Comparison of ENCODE assay signal across 8 cellular contexts in genomic region chr19:1274852-1275259, GRCh38. TPM values are rescaled to one million over a fixed set of nuclear protein-coding genes. Genes with fewer than 3 reads are reported as not detected.
A peak's percentile ranks its signal among the peaks of the same experiment; 100 is the strongest.
DNase-seq lines count a peak whose midpoint lies in the region; ATAC-seq, FAIRE-seq and TF ChIP-seq lines count a peak whose summit lies in the region.

No MANE protein-coding gene starts in this region.

- H3K36me3 ChIP-seq in HepG2 (replicated peaks in 1 of 2; ENCODE audit: control insufficient read depth in 1 of 2, insufficient read depth in 2 of 2, low read length in 2 of 2) (peaks cover 21 to 55% of the 10 kb centered on the region in 2 experiments), tibial nerve (peaks cover 6 to 70% (median 38%) of the 10 kb centered on the region in 3 donors)

- H3K4me1 ChIP-seq in HepG2 (ENCODE audit: insufficient read depth, low read length) (peaks cover 64% of the 10 kb centered on the region), tibial nerve (peaks cover 8 to 67% (median 59%) of the 10 kb centered on the region in 4 donors)

- POLR2A ChIA-PET in HepG2 (lab: Yijun Ruan, JAX): interaction anchor here (0.5 to 4.2 kb wide), 17 partner anchors 9 to 284 kb away, joined by 3 to 41 read pairs (median 4); a partner anchor contains a TSS

- H3K27ac ChIP-seq in HepG2 (ENCODE audit: extremely low read length, insufficient read depth, low read length) (peak overlapping the region; percentile 100), tibial nerve (peak overlapping the region; percentile 89 to 99 (median 95))

- CTCF ChIA-PET in HepG2 (lab: Yijun Ruan, JAX; ENCODE audit: low intra/inter-chr PET ratio, low total read pairs): no interaction called here

- H3K4me3 Mint-ChIP-seq in activated naive CD4-positive, alpha-beta T cell treated with anti-CD3 and anti-CD28 coated beads, Interleukin-2, amount 50 U/mL, for 24 hours: peak overlapping the region; percentile 74

- peaks cover 32% of the 10 kb centered on the region for H3K79me2 ChIP-seq in HepG2 (ENCODE audit: insufficient read depth, low read length)

- TF ChIP-seq EP300 in HepG2 (IDR thresholded peaks at IDR 0.05; ENCODE audit: low read depth in 2 of 2, low read length in 2 of 2) (no peak), HepG2 (CRISPR knock-in tag; IDR thresholded peaks at IDR 0.05; ENCODE audit: borderline replicate concordance) (no peak), tibial nerve (IDR thresholded peaks at IDR 0.05) (no peak)

- TF ChIP-seq POLR2A in HepG2 (IDR thresholded peaks at IDR 0.05; ENCODE audit: insufficient read depth in 1 of 2, low read depth in 2 of 2, low read length in 2 of 2): no peak
- TF ChIP-seq POLR2A in tibial nerve (IDR thresholded peaks at IDR 0.05): no peak

- TF ChIP-seq RAD21 in HepG2 (CRISPR knock-in tag; IDR thresholded peaks at IDR 0.05): no peak

- H3K36me3 Mint-ChIP-seq in activated naive CD4-positive, alpha-beta T cell treated with anti-CD3 and anti-CD28 coated beads, Interleukin-2, amount 50 U/mL, for 24 hours: peaks cover 30% of the 10 kb centered on the region

- H3K9me3 ChIP-seq in HepG2 (ENCODE audit: low read length) (no peaks in the 10 kb centered on the region), tibial nerve (no peaks in the 10 kb centered on the region)

- H3K4me3 ChIP-seq in astrocyte of the spinal cord (ENCODE audit: low read depth, low read length): peak overlapping the region; percentile 39
- peak overlapping the region; percentile 24 to 85 (median 51); a peak in 3 of 6 replicates for H3K4me3 ChIP-seq in HepG2 (replicated peaks in 1 of 3; ENCODE audit: insufficient read depth in 1 of 3, low read depth in 2 of 3, low read length in 3 of 3)
- peak overlapping the region; percentile 50 to 71 (median 64) for H3K4me3 ChIP-seq in tibial nerve

- H3K9ac ChIP-seq in HepG2 (ENCODE audit: insufficient read depth, low read depth, low read length): peak overlapping the region; percentile 95

- H3K9me3 Mint-ChIP-seq in activated naive CD4-positive, alpha-beta T cell treated with anti-CD3 and anti-CD28 coated beads, Interleukin-2, amount 50 U/mL, for 24 hours: no peaks in the 10 kb centered on the region

- no TSS peak for BruUV-seq in HepG2 (replicated peaks; lab: Mats Ljungman, UMichigan)

- intact Hi-C loops in HepG2 (cut with micrococcal nuclease; ENCODE audit: unreplicated experiment): no loop called here

- no peak overlapping the region for H3K27ac Mint-ChIP-seq in activated naive CD4-positive, alpha-beta T cell treated with anti-CD3 and anti-CD28 coated beads, Interleukin-2, amount 50 U/mL, for 24 hours

- no peak for FAIRE-seq in HepG2 (lab: Jason Lieb, UNC)

- ATAC-seq in HepG2 (peak; percentile 0; the same call in 1 of the 3 replicates), HG02642 (IDR thresholded peaks at IDR 0.05; ENCODE audit: poor library complexity, unreplicated experiment) (no peak)

- peaks cover 52% of the 10 kb centered on the region for H3K4me1 Mint-ChIP-seq in activated naive CD4-positive, alpha-beta T cell treated with anti-CD3 and anti-CD28 coated beads, Interleukin-2, amount 50 U/mL, for 24 hours

- H3K27me3 ChIP-seq in HepG2 (ENCODE audit: control insufficient read depth in 1 of 2, insufficient read depth in 2 of 2, low read length in 2 of 2): no peaks in the 10 kb centered on the region
- H3K27me3 ChIP-seq in tibial nerve: no peaks in the 10 kb centered on the region

- no peak for DNase-seq in activated naive CD4-positive, alpha-beta T cell (lab: John Stamatoyannopoulos, UW)
- no peak for DNase-seq in astrocyte of the spinal cord (ENCODE audit: low read depth, low spot score)
- DNase-seq in HepG2 (ENCODE audit: low spot score): no peak
- no peak for DNase-seq in tibial nerve (ENCODE audit: low spot score in 2 of 2)
- no peak for DNase-seq in AML-193 (lab: John Stamatoyannopoulos, UW)
- DNase-seq in NCI-H2029 treated with DMSO at 0.1 percent for 48 hours (lab: John Stamatoyannopoulos, UW): no peak

- no peaks in the 10 kb centered on the region for H3K27me3 Mint-ChIP-seq in activated naive CD4-positive, alpha-beta T cell treated with anti-CD3 and anti-CD28 coated beads, Interleukin-2, amount 50 U/mL, for 24 hours

- TF ChIP-seq CTCF in astrocyte of the spinal cord (IDR thresholded peaks at IDR 0.05; ENCODE audit: low read depth, low read length) (no peak), HepG2 (CRISPR knock-in tag; IDR thresholded peaks at IDR 0.05) (no peak), tibial nerve (IDR thresholded peaks at IDR 0.05) (no peak)

- in situ Hi-C loops in astrocyte of the spinal cord (cut with HindIII; ENCODE audit: low sequenced_read_pairs): no loop called here
- in situ Hi-C loops in HepG2 (cut with HindIII; ENCODE audit: extremely low pct_ligation_motif_present, low pct_unique_long_range_greater_than_20kb): loop anchor here (5.0 kb wide), 1 partner anchor 33 kb away; the partner anchor contains the start of gene ATP5F1D

- peaks cover 32% of the 10 kb centered on the region for H4K20me1 ChIP-seq in HepG2 (ENCODE audit: insufficient read depth, low read length)

- 98% methylated on average over 9 of the region's 44 CpGs for WGBS in HepG2 (ENCODE audit: low lambda C conversion rate)
- WGBS in tibial nerve, 2 donors: 29 to 49% methylated on average over 16 to 24 of the region's 44 CpGs

- H2AFZ ChIP-seq in HepG2 (ENCODE audit: low read length): no peak overlapping the region

- H3K4me2 ChIP-seq in HepG2 (ENCODE audit: low read depth, low read length): peak overlapping the region; percentile 86

RNA-seq across cellular contexts. Expression of gene FAM174C, which starts 0.5 kb away (rescaled TPM):
- total RNA-seq in HepG2 (2016; rRNA removed; fragmentation: Illumina TruSeq; extraction: Trizol) (21.9 and 31.3 TPM in 2 replicates), tibial nerve (10 to 100 TPM; 25.5 to 80.7 (median 52.0) TPM)
- total RNA-seq in HepG2 (2016; cell fraction: cytosol; rRNA removed; fragmentation: Illumina TruSeq; extraction: Trizol; ENCODE audit: low read depth): 67.5 and 90.2 TPM in 2 replicates
- total RNA-seq in HepG2 (2016; cell fraction: insoluble cytoplasmic fraction; rRNA removed; fragmentation: Illumina TruSeq; extraction: Trizol): 14.2 and 28.2 TPM in 2 replicates
- 57.9 and 74.3 TPM in 2 replicates for total RNA-seq in HepG2 (2016; cell fraction: membrane; rRNA removed; fragmentation: Illumina TruSeq; extraction: Trizol)
- 18.6 and 22.9 TPM in 2 replicates for total RNA-seq in HepG2 (2016; cell fraction: nucleus; rRNA removed; fragmentation: Illumina TruSeq; extraction: Trizol)
- 19.5 and 21.2 TPM in 2 replicates for polyA plus RNA-seq in HepG2 (2011; rRNA removed)
- 21.0 and 42.4 TPM in 2 replicates for polyA plus RNA-seq in HepG2 (2011; cell fraction: cytosol; rRNA removed)
- polyA plus RNA-seq in HepG2 (2011; cell fraction: nucleus; rRNA removed): 45.8 and 49.4 TPM in 2 replicates
- polyA plus RNA-seq in HepG2 (2012): 14.1 and 18.2 TPM in 2 replicates
- 104 and 136 TPM in 2 replicates for polyA plus RNA-seq in HepG2 (2016; cell fraction: cytosol; fragmentation: Illumina TruSeq; extraction: Trizol; ENCODE audit: low read depth)
- 24.1 and 30.7 TPM in 2 replicates for polyA plus RNA-seq in HepG2 (2016; cell fraction: insoluble cytoplasmic fraction; fragmentation: Illumina TruSeq; extraction: Trizol; ENCODE audit: low read depth)
- polyA plus RNA-seq in HepG2 (2016; cell fraction: membrane; fragmentation: Illumina TruSeq; extraction: Trizol; ENCODE audit: low read depth): 78.9 and 88.8 TPM in 2 replicates
- polyA plus RNA-seq in HepG2 (2016; cell fraction: nucleus; fragmentation: Illumina TruSeq; extraction: Trizol; ENCODE audit: insufficient read depth, low read depth): 43.0 and 56.8 TPM in 2 replicates
- polyA minus RNA-seq in HepG2 (2011; rRNA and poly(A)+ RNA removed; ENCODE audit: low replicate concordance): 15.5 and 24.8 TPM in 2 replicates
- 9.4 and 11.7 TPM in 2 replicates for polyA minus RNA-seq in HepG2 (2011; cell fraction: cytosol; rRNA and poly(A)+ RNA removed)
- polyA minus RNA-seq in HepG2 (2011; cell fraction: nucleus; rRNA and poly(A)+ RNA removed): 6.5 and 6.8 TPM in 2 replicates

RNA-seq across cellular contexts. Expression of gene CIRBP, which starts 5.7 kb away (rescaled TPM):
- total RNA-seq in HepG2 (2016; rRNA removed; fragmentation: Illumina TruSeq; extraction: Trizol) (133 and 135 TPM in 2 replicates), tibial nerve (100 to 1,000 TPM; 389 to 640 (median 576) TPM)
- 96.6 and 116 TPM in 2 replicates for total RNA-seq in HepG2 (2016; cell fraction: cytosol; rRNA removed; fragmentation: Illumina TruSeq; extraction: Trizol; ENCODE audit: low read depth)
- total RNA-seq in HepG2 (2016; cell fraction: insoluble cytoplasmic fraction; rRNA removed; fragmentation: Illumina TruSeq; extraction: Trizol): 122 and 153 TPM in 2 replicates
- total RNA-seq in HepG2 (2016; cell fraction: membrane; rRNA removed; fragmentation: Illumina TruSeq; extraction: Trizol): 83.7 and 88.2 TPM in 2 replicates
- 100 and 108 TPM in 2 replicates for total RNA-seq in HepG2 (2016; cell fraction: nucleus; rRNA removed; fragmentation: Illumina TruSeq; extraction: Trizol)
- 140 and 177 TPM in 2 replicates for polyA plus RNA-seq in HepG2 (2011; rRNA removed)
- polyA plus RNA-seq in HepG2 (2011; cell fraction: cytosol; rRNA removed): 120 and 152 TPM in 2 replicates
- 887 and 1,037 TPM in 2 replicates for polyA plus RNA-seq in HepG2 (2011; cell fraction: nucleus; rRNA removed)
- polyA plus RNA-seq in HepG2 (2012): 154 and 221 TPM in 2 replicates
- 39.2 and 45.5 TPM in 2 replicates for polyA plus RNA-seq in HepG2 (2016; cell fraction: cytosol; fragmentation: Illumina TruSeq; extraction: Trizol; ENCODE audit: low read depth)
- 156 and 182 TPM in 2 replicates for polyA plus RNA-seq in HepG2 (2016; cell fraction: insoluble cytoplasmic fraction; fragmentation: Illumina TruSeq; extraction: Trizol; ENCODE audit: low read depth)
- polyA plus RNA-seq in HepG2 (2016; cell fraction: membrane; fragmentation: Illumina TruSeq; extraction: Trizol; ENCODE audit: low read depth): 63.6 and 72.0 TPM in 2 replicates
- 293 and 318 TPM in 2 replicates for polyA plus RNA-seq in HepG2 (2016; cell fraction: nucleus; fragmentation: Illumina TruSeq; extraction: Trizol; ENCODE audit: insufficient read depth, low read depth)
- polyA minus RNA-seq in HepG2 (2011; rRNA and poly(A)+ RNA removed; ENCODE audit: low replicate concordance): 38.8 and 49.7 TPM in 2 replicates
- polyA minus RNA-seq in HepG2 (2011; cell fraction: cytosol; rRNA and poly(A)+ RNA removed): 32.8 and 38.9 TPM in 2 replicates
- 106 and 131 TPM in 2 replicates for polyA minus RNA-seq in HepG2 (2011; cell fraction: nucleus; rRNA and poly(A)+ RNA removed)

RNA-seq across cellular contexts. Expression of gene EFNA2, which starts 10.8 kb away (rescaled TPM):
- total RNA-seq in HepG2 (2016; rRNA removed; fragmentation: Illumina TruSeq; extraction: Trizol): 4.3 and 9.9 TPM in 2 replicates
- total RNA-seq in HepG2 (2016; cell fraction: cytosol; rRNA removed; fragmentation: Illumina TruSeq; extraction: Trizol; ENCODE audit: low read depth): 15.0 and 18.4 TPM in 2 replicates
- 5.2 and 11.1 TPM in 2 replicates for total RNA-seq in HepG2 (2016; cell fraction: insoluble cytoplasmic fraction; rRNA removed; fragmentation: Illumina TruSeq; extraction: Trizol)
- 27.1 and 33.2 TPM in 2 replicates for total RNA-seq in HepG2 (2016; cell fraction: membrane; rRNA removed; fragmentation: Illumina TruSeq; extraction: Trizol)
- total RNA-seq in HepG2 (2016; cell fraction: nucleus; rRNA removed; fragmentation: Illumina TruSeq; extraction: Trizol): 3.7 and 6.5 TPM in 2 replicates
- polyA plus RNA-seq in HepG2 (2011; rRNA removed): 6.0 and 11.1 TPM in 2 replicates
- polyA plus RNA-seq in HepG2 (2011; cell fraction: cytosol; rRNA removed): 7.3 and 14.1 TPM in 2 replicates
- polyA plus RNA-seq in HepG2 (2011; cell fraction: nucleus; rRNA removed): 17.9 and 19.5 TPM in 2 replicates
- polyA plus RNA-seq in HepG2 (2012): 6.4 and 6.8 TPM in 2 replicates
- polyA plus RNA-seq in HepG2 (2016; cell fraction: cytosol; fragmentation: Illumina TruSeq; extraction: Trizol; ENCODE audit: low read depth): 17.9 and 19.1 TPM in 2 replicates
- polyA plus RNA-seq in HepG2 (2016; cell fraction: insoluble cytoplasmic fraction; fragmentation: Illumina TruSeq; extraction: Trizol; ENCODE audit: low read depth): 7.9 and 11.2 TPM in 2 replicates
- polyA plus RNA-seq in HepG2 (2016; cell fraction: membrane; fragmentation: Illumina TruSeq; extraction: Trizol; ENCODE audit: low read depth): 27.7 and 33.0 TPM in 2 replicates
- 11.7 and 13.4 TPM in 2 replicates for polyA plus RNA-seq in HepG2 (2016; cell fraction: nucleus; fragmentation: Illumina TruSeq; extraction: Trizol; ENCODE audit: insufficient read depth, low read depth)
- 0.28 and 20.0 TPM in 2 replicates for polyA minus RNA-seq in HepG2 (2011; rRNA and poly(A)+ RNA removed; ENCODE audit: low replicate concordance)
- polyA minus RNA-seq in HepG2 (2011; cell fraction: cytosol; rRNA and poly(A)+ RNA removed): 23.0 and 23.8 TPM in 2 replicates
- polyA minus RNA-seq in HepG2 (2011; cell fraction: nucleus; rRNA and poly(A)+ RNA removed): 2.8 and 4.2 TPM in 2 replicates
- not detected for total RNA-seq in tibial nerve

RNA-seq across cellular contexts. Expression of gene MIDN, which starts 26.5 kb away (rescaled TPM):
- total RNA-seq in HepG2 (2016; rRNA removed; fragmentation: Illumina TruSeq; extraction: Trizol) (8.4 and 10.7 TPM in 2 replicates), tibial nerve (10 to 100 TPM; 17.4 to 51.9 (median 39.4) TPM)
- 6.5 and 7.9 TPM in 2 replicates for total RNA-seq in HepG2 (2016; cell fraction: cytosol; rRNA removed; fragmentation: Illumina TruSeq; extraction: Trizol; ENCODE audit: low read depth)
- total RNA-seq in HepG2 (2016; cell fraction: insoluble cytoplasmic fraction; rRNA removed; fragmentation: Illumina TruSeq; extraction: Trizol): 8.9 and 11.0 TPM in 2 replicates
- total RNA-seq in HepG2 (2016; cell fraction: membrane; rRNA removed; fragmentation: Illumina TruSeq; extraction: Trizol): 14.1 and 14.8 TPM in 2 replicates
- 17.3 and 19.0 TPM in 2 replicates for total RNA-seq in HepG2 (2016; cell fraction: nucleus; rRNA removed; fragmentation: Illumina TruSeq; extraction: Trizol)
- polyA plus RNA-seq in HepG2 (2011; rRNA removed): 18.0 and 19.6 TPM in 2 replicates
- polyA plus RNA-seq in HepG2 (2011; cell fraction: cytosol; rRNA removed): 14.8 and 17.8 TPM in 2 replicates
- polyA plus RNA-seq in HepG2 (2011; cell fraction: nucleus; rRNA removed): 116 and 135 TPM in 2 replicates
- polyA plus RNA-seq in HepG2 (2012): 27.5 and 28.1 TPM in 2 replicates
- 2.7 and 3.3 TPM in 2 replicates for polyA plus RNA-seq in HepG2 (2016; cell fraction: cytosol; fragmentation: Illumina TruSeq; extraction: Trizol; ENCODE audit: low read depth)
- polyA plus RNA-seq in HepG2 (2016; cell fraction: insoluble cytoplasmic fraction; fragmentation: Illumina TruSeq; extraction: Trizol; ENCODE audit: low read depth): 30.9 and 43.0 TPM in 2 replicates
- 10.2 and 10.3 TPM in 2 replicates for polyA plus RNA-seq in HepG2 (2016; cell fraction: membrane; fragmentation: Illumina TruSeq; extraction: Trizol; ENCODE audit: low read depth)
- polyA plus RNA-seq in HepG2 (2016; cell fraction: nucleus; fragmentation: Illumina TruSeq; extraction: Trizol; ENCODE audit: insufficient read depth, low read depth): 76.5 and 77.9 TPM in 2 replicates
- polyA minus RNA-seq in HepG2 (2011; rRNA and poly(A)+ RNA removed; ENCODE audit: low replicate concordance): 14.0 and 39.5 TPM in 2 replicates
- 42.7 and 47.0 TPM in 2 replicates for polyA minus RNA-seq in HepG2 (2011; cell fraction: cytosol; rRNA and poly(A)+ RNA removed)
- polyA minus RNA-seq in HepG2 (2011; cell fraction: nucleus; rRNA and poly(A)+ RNA removed): 36.8 and 48.0 TPM in 2 replicates

RNA-seq across cellular contexts. Expression of gene ATP5F1D, which starts 33.3 kb away (rescaled TPM):
- 78.7 and 88.0 TPM in 2 replicates for total RNA-seq in HepG2 (2016; rRNA removed; fragmentation: Illumina TruSeq; extraction: Trizol)
- 72.7 and 79.4 TPM in 2 replicates for total RNA-seq in HepG2 (2016; cell fraction: cytosol; rRNA removed; fragmentation: Illumina TruSeq; extraction: Trizol; ENCODE audit: low read depth)
- 80.1 and 93.1 TPM in 2 replicates for total RNA-seq in HepG2 (2016; cell fraction: insoluble cytoplasmic fraction; rRNA removed; fragmentation: Illumina TruSeq; extraction: Trizol)
- total RNA-seq in HepG2 (2016; cell fraction: membrane; rRNA removed; fragmentation: Illumina TruSeq; extraction: Trizol): 72.8 and 84.2 TPM in 2 replicates
- 40.6 and 53.8 TPM in 2 replicates for total RNA-seq in HepG2 (2016; cell fraction: nucleus; rRNA removed; fragmentation: Illumina TruSeq; extraction: Trizol)
- 39.4 and 49.3 TPM in 2 replicates for polyA plus RNA-seq in HepG2 (2011; rRNA removed)
- 61.0 and 112 TPM in 2 replicates for polyA plus RNA-seq in HepG2 (2011; cell fraction: cytosol; rRNA removed)
- polyA plus RNA-seq in HepG2 (2011; cell fraction: nucleus; rRNA removed): 105 and 111 TPM in 2 replicates
- polyA plus RNA-seq in HepG2 (2012): 67.0 and 70.9 TPM in 2 replicates
- 126 and 135 TPM in 2 replicates for polyA plus RNA-seq in HepG2 (2016; cell fraction: cytosol; fragmentation: Illumina TruSeq; extraction: Trizol; ENCODE audit: low read depth)
- 131 and 155 TPM in 2 replicates for polyA plus RNA-seq in HepG2 (2016; cell fraction: insoluble cytoplasmic fraction; fragmentation: Illumina TruSeq; extraction: Trizol; ENCODE audit: low read depth)
- polyA plus RNA-seq in HepG2 (2016; cell fraction: membrane; fragmentation: Illumina TruSeq; extraction: Trizol; ENCODE audit: low read depth): 112 and 121 TPM in 2 replicates
- 129 and 134 TPM in 2 replicates for polyA plus RNA-seq in HepG2 (2016; cell fraction: nucleus; fragmentation: Illumina TruSeq; extraction: Trizol; ENCODE audit: insufficient read depth, low read depth)
- 60.5 and 86.6 TPM in 2 replicates for polyA minus RNA-seq in HepG2 (2011; rRNA and poly(A)+ RNA removed; ENCODE audit: low replicate concordance)
- polyA minus RNA-seq in HepG2 (2011; cell fraction: cytosol; rRNA and poly(A)+ RNA removed): 53.6 and 68.0 TPM in 2 replicates
- polyA minus RNA-seq in HepG2 (2011; cell fraction: nucleus; rRNA and poly(A)+ RNA removed): 14.7 and 18.9 TPM in 2 replicates
- total RNA-seq in tibial nerve: 100 to 1,000 TPM in 3 of 4 donors, 10 to 100 TPM in 1; 67.5 to 140 (median 127) TPM

Comparison
In these comparisons a context has a peak if more than half of its experiments do, and no peak if none do; other contexts are left out.
1. RNA of gene EFNA2, which starts 10.8 kb away (total RNA-seq): 3.7 to 33.2 TPM in HepG2; not detected in tibial nerve; every median in the first group is over 4 times any median in the second.
2. Peak in every context shown above with its lines, with median percentiles within 50 percentile points of each other: H3K4me3 ChIP-seq.